13 cellular contexts compared by ENCODE assay signal in genomic region chr16:68298312-68298711, GRCh38. TPM values are rescaled to one million over a fixed set of nuclear protein-coding genes. Genes with fewer than 3 reads are reported as not detected.
DNase-seq lines count a peak whose midpoint lies in the region; ATAC-seq and TF ChIP-seq lines count a peak whose summit lies in the region.
"Had no signal": no experiment of that assay in that cellular context is flagged by ENCODE, and none has a peak within 500 bp of the region (broad histone marks: within the 10 kb centered on the region; RNA-seq: fewer than 3 reads in every experiment).

No MANE protein-coding gene starts in this region.

- peaks cover 0 to 73% of the 10 kb centered on the region in 2 donors for H3K36me3 ChIP-seq in vagina

- TF ChIP-seq CTCF in natural killer cell (IDR thresholded peaks at IDR 0.05) (no peak), mesothelial cell of epicardium (IDR thresholded peaks at IDR 0.05; ENCODE audit: unreplicated experiment) (no peak), vagina (IDR thresholded peaks at IDR 0.05) (no peak)

- peaks cover 16% of the 10 kb centered on the region for H3K4me1 ChIP-seq in vagina

- no peaks in the 10 kb centered on the region for H3K27me3 ChIP-seq in vagina

- no peak for TF ChIP-seq POLR2A in vagina (IDR thresholded peaks at IDR 0.05)

- DNase-seq in natural killer cell: no peak
- no peak for DNase-seq in natural killer cell treated with Interleukin-12 subunit alpha and Interleukin-12 subunit beta and Interleukin-15 and Interleukin-18, amount 100 ng/mL, for 72 hours (ENCODE audit: low spot score)
- no peak for DNase-seq in mesothelial cell of epicardium (ENCODE audit: low spot score in 2 of 2, unreplicated experiment in 2 of 2)
- DNase-seq in vagina (ENCODE audit: extremely low spot score in 2 of 2): no peak
- DNase-seq in NCI-H526 treated with DMSO at 0.1 percent for 48 hours (lab: John Stamatoyannopoulos, UW): no peak
- DNase-seq in NCI-H345 (lab: John Stamatoyannopoulos, UW): no peak
- DNase-seq in NCI-H524 (lab: John Stamatoyannopoulos, UW): no peak
- DNase-seq: NCI-H1092 treated with DMSO at 0.1 percent for 48 hours; RPMI8226; stimulated activated CD4-positive, alpha-beta T cell treated with anti-CD3 and anti-CD28 coated beads, Interleukin-4, amount 100 ng/mL, for 4 hours; stimulated activated naive CD8-positive, alpha-beta T cell treated with anti-CD3 and anti-CD28 coated beads, Interleukin-15, Interleukin-2, amounts not matched to agents 100 U/mL and 50 U/mL, for 24 hours; T-helper 9 cell had no signal

- no peaks in the 10 kb centered on the region for H3K9me3 ChIP-seq in vagina

- H3K36me3 Mint-ChIP-seq in natural killer cell: peaks cover 52% of the 10 kb centered on the region
- peaks cover 54% of the 10 kb centered on the region for H3K36me3 Mint-ChIP-seq in natural killer cell treated with Interleukin-12 subunit alpha and Interleukin-12 subunit beta and Interleukin-15 and Interleukin-18, amount 100 ng/mL, for 72 hours
- H3K36me3 Mint-ChIP-seq in mesothelial cell of epicardium: peaks cover 25% of the 10 kb centered on the region

- H3K4me1 Mint-ChIP-seq in natural killer cell (peaks cover 10 to 13% of the 10 kb centered on the region in 2 donors), mesothelial cell of epicardium (peaks cover 34% of the 10 kb centered on the region)
- peaks cover 15 to 19% of the 10 kb centered on the region in 2 donors for H3K4me1 Mint-ChIP-seq in natural killer cell treated with Interleukin-12 subunit alpha and Interleukin-12 subunit beta and Interleukin-15 and Interleukin-18, amount 100 ng/mL, for 72 hours (ENCODE audit: low read depth in 2 of 2)

- H3K27me3 Mint-ChIP-seq in natural killer cell (ENCODE audit: low read depth in 2 of 2): no peaks in the 10 kb centered on the region
- H3K27me3 Mint-ChIP-seq in natural killer cell treated with Interleukin-12 subunit alpha and Interleukin-12 subunit beta and Interleukin-15 and Interleukin-18, amount 100 ng/mL, for 72 hours: no peaks in the 10 kb centered on the region
- H3K27me3 Mint-ChIP-seq in mesothelial cell of epicardium (ENCODE audit: low read depth): no peaks in the 10 kb centered on the region

- H3K27ac ChIP-seq in angular gyrus (ENCODE audit: low read depth, low read length): peak overlapping the region; percentile 49
- H3K27ac ChIP-seq in vagina: peak overlapping the region; percentile 12

- H3K9me3 Mint-ChIP-seq in natural killer cell (no peaks in the 10 kb centered on the region), mesothelial cell of epicardium (no peaks in the 10 kb centered on the region)
- no peaks in the 10 kb centered on the region for H3K9me3 Mint-ChIP-seq in natural killer cell treated with Interleukin-12 subunit alpha and Interleukin-12 subunit beta and Interleukin-15 and Interleukin-18, amount 100 ng/mL, for 72 hours

- no peak overlapping the region for H3K4me3 Mint-ChIP-seq in natural killer cell
- no peak overlapping the region for H3K4me3 Mint-ChIP-seq in natural killer cell treated with Interleukin-12 subunit alpha and Interleukin-12 subunit beta and Interleukin-15 and Interleukin-18, amount 100 ng/mL, for 72 hours
- H3K4me3 Mint-ChIP-seq in mesothelial cell of epicardium: no peak overlapping the region

- intact Hi-C loops in natural killer cell (cut with micrococcal nuclease) (no loop called here), vagina (cut with DNase I) (no loop called here)

- H3K4me3 ChIP-seq in vagina: no peak overlapping the region

- H3K27ac Mint-ChIP-seq in natural killer cell (peak overlapping the region; percentile 42 to 69), mesothelial cell of epicardium (peak overlapping the region; percentile 88)
- H3K27ac Mint-ChIP-seq in natural killer cell treated with Interleukin-12 subunit alpha and Interleukin-12 subunit beta and Interleukin-15 and Interleukin-18, amount 100 ng/mL, for 72 hours: no peak overlapping the region

- no peak for ATAC-seq in natural killer cell
- no peak for ATAC-seq in natural killer cell treated with Interleukin-12 subunit alpha and Interleukin-12 subunit beta and Interleukin-15 and Interleukin-18, amount 100 ng/mL, for 72 hours

RNA-seq across cellular contexts. Expression of gene SLC7A6OS, which starts 12.4 kb away (rescaled TPM):
- total RNA-seq in natural killer cell (10 to 100 TPM; 46.3 to 57.3 (median 56.1) TPM), mesothelial cell of epicardium (20.4 to 23.3 TPM (median 22.7 TPM) in 3 replicates), vagina (15.5 TPM)
- total RNA-seq in natural killer cell treated with Interleukin-12 subunit alpha and Interleukin-12 subunit beta and Interleukin-15 and Interleukin-18, amount 100 ng/mL, for 72 hours: 10 to 100 TPM; 25.8 to 27.9 TPM

RNA-seq across cellular contexts. Expression of gene PRMT7, which starts 12.5 kb away (rescaled TPM):
- total RNA-seq in natural killer cell (10 to 100 TPM; 60.7 to 84.7 (median 68.2) TPM), mesothelial cell of epicardium (69.7 to 77.9 TPM (median 71.8 TPM) in 3 replicates), vagina (47.9 TPM)
- total RNA-seq in natural killer cell treated with Interleukin-12 subunit alpha and Interleukin-12 subunit beta and Interleukin-15 and Interleukin-18, amount 100 ng/mL, for 72 hours: 10 to 100 TPM; 45.7 to 90.9 TPM

RNA-seq across cellular contexts. Expression of gene SLC7A6, which starts 34.0 kb away (rescaled TPM):
- 10 to 100 TPM; 46.6 to 84.9 (median 69.6) TPM for total RNA-seq in natural killer cell
- total RNA-seq in natural killer cell treated with Interleukin-12 subunit alpha and Interleukin-12 subunit beta and Interleukin-15 and Interleukin-18, amount 100 ng/mL, for 72 hours: 100 to 1,000 TPM in 1 of 2 donors, 10 to 100 TPM in 1; 56.2 to 111 TPM
- total RNA-seq in mesothelial cell of epicardium: 66.0 to 73.2 TPM (median 70.4 TPM) in 3 replicates
- total RNA-seq in vagina: 35.1 TPM

RNA-seq across cellular contexts. Expression of gene PLA2G15, which starts 53.1 kb away (rescaled TPM):
- total RNA-seq in natural killer cell (10 to 100 TPM in 2 of 3 donors, 1 to 10 TPM in 1; 5.6 to 13.0 (median 12.7) TPM), mesothelial cell of epicardium (19.4 to 19.9 TPM (median 19.8 TPM) in 3 replicates), vagina (18.2 TPM)
- 10 to 100 TPM; 11.6 to 11.8 TPM for total RNA-seq in natural killer cell treated with Interleukin-12 subunit alpha and Interleukin-12 subunit beta and Interleukin-15 and Interleukin-18, amount 100 ng/mL, for 72 hours

Comparison
In these comparisons a context has a peak if more than half of its experiments do, and no peak if none do; other contexts are left out.
1. H3K27ac Mint-ChIP-seq: peak in natural killer cell (2 of 2) and mesothelial cell of epicardium (single experiment); none in natural killer cell treated with Interleukin-12 subunit alpha and Interleukin-12 subunit beta and Interleukin-15 and Interleukin-18, amount 100 ng/mL, for 72 hours (0 of 2).